Comparison of ENCODE assay signal across 28 cellular contexts in the genomic region with DNA sequence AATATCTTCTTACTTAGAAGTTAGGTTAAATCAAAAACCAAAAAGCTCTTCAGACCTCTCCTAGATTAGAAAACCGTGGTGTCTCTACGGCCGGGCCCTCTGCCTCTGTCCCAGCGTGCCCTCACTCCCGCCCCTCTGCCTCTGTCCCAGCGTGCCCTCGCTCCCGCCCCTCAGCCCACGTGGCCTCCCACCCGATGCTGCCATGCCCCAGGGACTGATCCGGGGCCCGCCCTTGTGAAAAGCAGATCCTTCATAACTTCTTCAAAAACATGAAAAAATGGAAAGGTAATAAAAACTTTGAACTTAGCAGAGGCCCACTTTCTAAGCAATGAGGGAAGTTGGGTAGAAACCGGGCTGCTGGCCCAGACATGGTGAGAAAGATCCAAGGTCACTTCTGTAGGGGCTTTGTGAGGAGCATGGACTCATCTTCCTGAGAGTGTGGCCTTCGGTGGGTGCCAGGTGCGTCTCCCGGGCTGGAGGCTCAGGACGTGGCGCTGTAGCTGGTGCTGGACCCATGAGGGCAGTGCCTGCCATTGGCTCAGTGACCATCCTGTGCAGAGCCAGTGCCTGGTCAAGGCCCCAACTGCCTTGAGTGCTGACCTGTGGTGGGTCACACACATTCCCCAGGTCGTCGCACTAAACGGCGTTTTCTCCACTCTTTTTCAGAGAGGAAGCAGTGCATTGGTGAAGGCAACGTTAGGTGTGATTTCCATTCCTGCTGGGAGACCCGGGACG.
"Had no signal": no experiment of that assay in that cellular context is flagged by ENCODE, and none has a peak within 500 bp of the region (broad histone marks: within the 10 kb centered on the region; RNA-seq: fewer than 3 reads in every experiment).

No MANE protein-coding gene starts in this region.

- H3K36me3 ChIP-seq: esophagus squamous epithelium, heart left ventricle, left lung, neutrophil, pancreas, prostate gland, suprapubic skin, transverse colon had no signal

- H3K36me3 Mint-ChIP-seq: mesothelial cell of epicardium; naive B cell; natural killer cell treated with Interleukin-12 subunit alpha and Interleukin-12 subunit beta and Interleukin-15 and Interleukin-18, amount 100 ng/mL, for 72 hours had no signal

- FAIRE-seq: endometrium, pancreas had no signal

- H3K9me3 ChIP-seq: esophagus squamous epithelium, heart left ventricle, left lung, mucosa of descending colon, neutrophil, pancreas, prostate gland, suprapubic skin, transverse colon had no signal

- DNase-seq: cortex of kidney; effector memory CD8-positive, alpha-beta T cell; erythroblast; esophagus squamous epithelium; foreskin melanocyte; left cardiac atrium; mesenchymal stem cell; naive B cell; stimulated activated CD4-positive, alpha-beta T cell treated with anti-CD3 and anti-CD28 coated beads, Interleukin-15, amount 100 ng/mL, for 24 hours; stimulated activated CD4-positive, alpha-beta T cell treated with anti-CD3 and anti-CD28 coated beads, Interleukin-2, amount 100 ng/mL, for 48 hours; stimulated activated CD8-positive, alpha-beta memory T cell treated with anti-CD3 and anti-CD28 coated beads, Interleukin-4, amount 100 ng/mL, for 48 hours; stimulated activated naive CD4-positive, alpha-beta T cell; stimulated activated naive CD8-positive, alpha-beta T cell treated with anti-CD3 and anti-CD28 coated beads, Interleukin-15, amount 100 ng/mL, for 72 hours; transverse colon had no signal

- H3K27ac ChIP-seq: esophagus squamous epithelium, heart left ventricle, hepatocyte, left lung, neutrophil, pancreas, prostate gland, skin epidermis, suprapubic skin, transverse colon had no signal

- H2AFZ ChIP-seq: hepatocyte had no signal

- H3K9me3 Mint-ChIP-seq: effector memory CD8-positive, alpha-beta T cell; mesothelial cell of epicardium; natural killer cell treated with Interleukin-12 subunit alpha and Interleukin-12 subunit beta and Interleukin-15 and Interleukin-18, amount 100 ng/mL, for 72 hours; neural crest cell; stimulated activated naive CD8-positive, alpha-beta T cell treated with anti-CD3 and anti-CD28 coated beads, Interleukin-15, amount 100 ng/mL, for 72 hours had no signal

- H3K4me3 ChIP-seq: esophagus squamous epithelium, heart left ventricle, hepatocyte, left lung, mucosa of descending colon, pancreas, prostate gland, skin epidermis, suprapubic skin, transverse colon had no signal

- H3K4me3 Mint-ChIP-seq: effector memory CD8-positive, alpha-beta T cell; mesothelial cell of epicardium; naive B cell; natural killer cell treated with Interleukin-12 subunit alpha and Interleukin-12 subunit beta and Interleukin-15 and Interleukin-18, amount 100 ng/mL, for 72 hours; stimulated activated naive CD8-positive, alpha-beta T cell treated with anti-CD3 and anti-CD28 coated beads, Interleukin-15, amount 100 ng/mL, for 72 hours had no signal

- H3K79me2 ChIP-seq: hepatocyte had no signal

- ATAC-seq: effector memory CD8-positive, alpha-beta T cell; heart left ventricle; left cardiac atrium; left lung; mucosa of descending colon; natural killer cell treated with Interleukin-12 subunit alpha and Interleukin-12 subunit beta and Interleukin-15 and Interleukin-18, amount 100 ng/mL, for 72 hours; pancreas; right cardiac atrium; stimulated activated naive CD8-positive, alpha-beta T cell treated with anti-CD3 and anti-CD28 coated beads, Interleukin-15, amount 100 ng/mL, for 72 hours had no signal

- H3K4me2 ChIP-seq: hepatocyte had no signal

- H3K27ac Mint-ChIP-seq: effector memory CD8-positive, alpha-beta T cell; mesothelial cell of epicardium; naive B cell; natural killer cell treated with Interleukin-12 subunit alpha and Interleukin-12 subunit beta and Interleukin-15 and Interleukin-18, amount 100 ng/mL, for 72 hours; stimulated activated naive CD8-positive, alpha-beta T cell treated with anti-CD3 and anti-CD28 coated beads, Interleukin-15, amount 100 ng/mL, for 72 hours had no signal
